In genomic region chr18:35616664-35617423, GRCh38 we compare ENCODE assay signal across 8 cellular contexts. TPM values are rescaled to one million over a fixed set of nuclear protein-coding genes. Genes with fewer than 3 reads are reported as not detected.
A peak's percentile ranks its signal among the peaks of the same experiment; 100 is the strongest.
DNase-seq lines count a peak whose midpoint lies in the region; ATAC-seq and TF ChIP-seq lines count a peak whose summit lies in the region.

No MANE protein-coding gene starts in this region.

- ATAC-seq in GM18517 (IDR thresholded peaks at IDR 0.05; ENCODE audit: unreplicated experiment): peak; percentile 100
- ATAC-seq in HG02852 (IDR thresholded peaks at IDR 0.05; ENCODE audit: unreplicated experiment): peak; percentile 99

- TF ChIP-seq CTCF in fibroblast of villous mesenchyme (IDR thresholded peaks at IDR 0.05; ENCODE audit: insufficient read depth, low read depth, low read length): no peak

- H3K9ac ChIP-seq in rectal smooth muscle tissue (ENCODE audit: low read length): no peak overlapping the region

- peaks cover 16% of the 10 kb centered on the region for H3K4me1 ChIP-seq in rectal smooth muscle tissue (ENCODE audit: control insufficient read depth, insufficient read depth, low read length)

- peak overlapping the region; percentile 10 for H3K4me3 ChIP-seq in fibroblast of villous mesenchyme (ENCODE audit: low read depth, low read length)
- H3K4me3 ChIP-seq in rectal smooth muscle tissue (ENCODE audit: low read length): peak overlapping the region; percentile 25

- H3K27ac ChIP-seq in rectal smooth muscle tissue (ENCODE audit: low read depth, low read length): no peak overlapping the region

- no peaks in the 10 kb centered on the region for H3K36me3 ChIP-seq in rectal smooth muscle tissue (ENCODE audit: control insufficient read depth, insufficient read depth, low read length)

- DNase-seq in NOMO-1 treated with DMSO at 0.1 percent for 48 hours (lab: John Stamatoyannopoulos, UW; ENCODE audit: unreplicated experiment) (peak; percentile 97), activated T-cell treated with anti-CD3 and anti-CD28 coated beads for 1 hour (ENCODE audit: low read depth) (peak; percentile 39), fibroblast of villous mesenchyme (ENCODE audit: low read depth) (peak; percentile 93), SK-N-DZ (ENCODE audit: low spot score) (no peak), mesenteric fat pad (ENCODE audit: low spot score) (no peak)

- no peaks in the 10 kb centered on the region for H3K27me3 ChIP-seq in rectal smooth muscle tissue (ENCODE audit: control insufficient read depth, insufficient read depth, low read length)

RNA-seq across cellular contexts. Expression of gene GALNT1, which starts 35.3 kb away (rescaled TPM):
- total RNA-seq in fibroblast of villous mesenchyme (56.7 and 82.9 TPM in 2 replicates), mesenteric fat pad (79.0 TPM)
- polyA plus RNA-seq in SK-N-DZ (2014; cell fraction: cytosol; rRNA removed): 32.5 and 39.0 TPM in 2 replicates
- 11.1 and 16.6 TPM in 2 replicates for polyA plus RNA-seq in SK-N-DZ (2014; cell fraction: nucleus; rRNA removed)

Comparison
In these comparisons a context has a peak if more than half of its experiments do, and no peak if none do; other contexts are left out.
1. DNase-seq: peak in NOMO-1 treated with DMSO at 0.1 percent for 48 hours (single experiment), activated T-cell treated with anti-CD3 and anti-CD28 coated beads for 1 hour (single experiment) and fibroblast of villous mesenchyme (single experiment); none in SK-N-DZ (single experiment) and mesenteric fat pad (single experiment).